1 cellular context compared by ENCODE assay signal in the genomic region with DNA sequence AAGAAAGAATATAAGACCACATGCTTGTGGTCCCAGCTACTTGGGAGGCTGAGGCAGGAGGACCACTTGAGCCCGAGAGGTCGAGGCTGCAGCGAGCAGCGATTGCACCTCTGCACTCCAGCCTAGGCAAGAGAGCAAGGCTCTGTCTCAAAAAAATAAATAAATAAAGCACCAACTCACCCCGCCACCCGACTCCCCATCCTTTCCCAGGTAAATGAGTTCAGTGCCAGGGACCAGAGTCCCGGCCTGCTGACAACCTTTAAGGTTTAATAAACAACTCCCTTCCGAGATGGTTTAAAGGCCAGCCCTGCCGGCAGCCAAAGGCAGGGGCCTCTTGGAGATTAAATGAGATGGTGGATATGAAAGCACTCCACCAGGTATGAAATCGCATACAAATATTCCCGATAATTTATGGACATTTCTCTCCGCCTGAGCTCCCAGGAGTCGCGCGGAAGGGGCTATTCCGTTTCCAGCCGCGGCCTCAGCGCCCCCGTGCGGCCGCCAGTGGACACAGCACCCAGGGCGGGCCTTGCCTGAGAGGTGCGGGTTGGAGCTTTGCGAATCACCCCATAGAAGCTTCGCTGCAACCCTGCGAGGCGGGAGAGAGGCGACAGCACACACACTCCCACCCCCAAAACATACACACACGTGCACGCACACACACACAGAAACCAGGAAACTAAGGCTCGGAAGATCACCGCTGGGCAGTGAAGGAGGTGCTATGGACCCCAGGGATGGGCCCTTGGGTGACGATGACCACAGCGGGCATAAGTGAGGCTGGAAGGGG.
TF ChIP-seq lines count a peak whose summit lies in the region.

No MANE protein-coding gene starts in this region.

TF ChIP-seq in HCT116, 20 proteins besides CTCF, POLR2A, EP300 and RAD21:
- TF ChIP-seq JUND (IDR thresholded peaks at IDR 0.05) (no peak), SP1 (IDR thresholded peaks at IDR 0.05; ENCODE audit: low read depth) (no peak), CEBPB (IDR thresholded peaks at IDR 0.05; ENCODE audit: low read depth) (no peak), ZFX (IDR thresholded peaks at IDR 0.05) (0 out of 2 replicates have a peak, but pooled peaks have one; percentile 18), YY1 (IDR thresholded peaks at IDR 0.05; ENCODE audit: extremely low read depth, insufficient replicate concordance, low read depth, low read length) (peak; percentile 41), ZNF274 (IDR thresholded peaks at IDR 0.05; ENCODE audit: low read depth, low read length) (no peak), MAX (IDR thresholded peaks at IDR 0.05) (no peak), SIN3A (IDR thresholded peaks at IDR 0.05; ENCODE audit: low read depth) (no peak), ELF1 (IDR thresholded peaks at IDR 0.05; ENCODE audit: borderline replicate concordance, low read depth) (no peak), TCF7L2 (IDR thresholded peaks at IDR 0.05; ENCODE audit: borderline replicate concordance, extremely low read depth, insufficient read depth, insufficient read length) (no peak), SRF (IDR thresholded peaks at IDR 0.05; ENCODE audit: low read depth) (no peak), CBX3 (IDR thresholded peaks at IDR 0.05; ENCODE audit: low read depth) (no peak), POLR2AphosphoS5 (IDR thresholded peaks at IDR 0.05; ENCODE audit: low read depth, low read length) (no peak), EZH2phosphoT487 (IDR thresholded peaks at IDR 0.05; ENCODE audit: borderline replicate concordance) (no peak)
- TF ChIP-seq, protein P1, sequence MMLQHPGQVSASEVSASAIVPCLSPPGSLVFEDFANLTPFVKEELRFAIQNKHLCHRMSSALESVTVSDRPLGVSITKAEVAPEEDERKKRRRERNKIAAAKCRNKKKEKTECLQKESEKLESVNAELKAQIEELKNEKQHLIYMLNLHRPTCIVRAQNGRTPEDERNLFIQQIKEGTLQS (IDR thresholded peaks at IDR 0.05), result no peak
- TF ChIP-seq, protein P2, sequence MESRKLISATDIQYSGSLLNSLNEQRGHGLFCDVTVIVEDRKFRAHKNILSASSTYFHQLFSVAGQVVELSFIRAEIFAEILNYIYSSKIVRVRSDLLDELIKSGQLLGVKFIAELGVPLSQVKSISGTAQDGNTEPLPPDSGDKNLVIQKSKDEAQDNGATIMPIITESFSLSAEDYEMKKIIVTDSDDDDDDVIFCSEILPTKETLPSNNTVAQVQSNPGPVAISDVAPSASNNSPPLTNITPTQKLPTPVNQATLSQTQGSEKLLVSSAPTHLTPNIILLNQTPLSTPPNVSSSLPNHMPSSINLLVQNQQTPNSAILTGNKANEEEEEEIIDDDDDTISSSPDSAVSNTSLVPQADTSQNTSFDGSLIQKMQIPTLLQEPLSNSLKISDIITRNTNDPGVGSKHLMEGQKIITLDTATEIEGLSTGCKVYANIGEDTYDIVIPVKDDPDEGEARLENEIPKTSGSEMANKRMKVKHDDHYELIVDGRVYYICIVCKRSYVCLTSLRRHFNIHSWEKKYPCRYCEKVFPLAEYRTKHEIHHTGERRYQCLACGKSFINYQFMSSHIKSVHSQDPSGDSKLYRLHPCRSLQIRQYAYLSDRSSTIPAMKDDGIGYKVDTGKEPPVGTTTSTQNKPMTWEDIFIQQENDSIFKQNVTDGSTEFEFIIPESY (IDR thresholded peaks at IDR 0.05; ENCODE audit: extremely low read depth, insufficient replicate concordance, low read length), result no peak
TF ChIP-seq in HCT116: peak in this region for 2.
